In genomic region chr19:7408251-7408650, GRCh38 we compare ENCODE assay signal across 1 cellular context.
TF ChIP-seq lines count a peak whose summit lies in the region.

No MANE protein-coding gene starts in this region.

TF ChIP-seq in K562, 482 proteins besides CTCF, POLR2A, EP300 and RAD21:
- no peak for TF ChIP-seq THRAP3 (IDR thresholded peaks at IDR 0.05; ENCODE audit: borderline replicate concordance)
- TF ChIP-seq ZBTB40 (IDR thresholded peaks at IDR 0.05), result peak; percentile 70
- TF ChIP-seq ZBTB40 (CRISPR knock-in tag; IDR thresholded peaks at IDR 0.05), result no peak
- no peak for TF ChIP-seq RBM15 (IDR thresholded peaks at IDR 0.05; ENCODE audit: insufficient read depth, low read length)
- no peak for TF ChIP-seq FOXK2 (conservative IDR thresholded peaks at IDR 0.05 in 1 of 2, IDR thresholded peaks at IDR 0.05 in 1 of 2; ENCODE audit: low read depth in 2 of 2)
TF ChIP-seq in K562: peak in this region for 1.
